ENCODE assay signal across 10 cellular contexts in genomic region chr17:10518271-10519037, GRCh38. TPM values are rescaled to one million over a fixed set of nuclear protein-coding genes. Genes with fewer than 3 reads are reported as not detected.
"Had no signal": no experiment of that assay in that cellular context is flagged by ENCODE, and none has a peak within 500 bp of the region (broad histone marks: within the 10 kb centered on the region; RNA-seq: fewer than 3 reads in every experiment).

Gene MYH1 (minus strand): TSS chr17:10518542. CDS start chr17:10516642, 1,900 bp downstream.

- FAIRE-seq: HepG2 had no signal

- H3K36me3 ChIP-seq: HAP-1 had no signal

- DNase-seq: H7, HFFc6 had no signal

- H3K36me3 Mint-ChIP-seq: IgD-negative memory B cell had no signal

- H3K27ac ChIP-seq: HL-60 had no signal

- H3K4me2 ChIP-seq: GM23338 had no signal

- H3K9me3 Mint-ChIP-seq: GM23338 had no signal

- H3K4me1 ChIP-seq: HAP-1 had no signal

- H3K4me3 ChIP-seq: GM23338, HAP-1 had no signal

- H3K9me3 ChIP-seq: HAP-1 had no signal

- H3K4me3 Mint-ChIP-seq: GM23338, HFFc6, IgD-negative memory B cell had no signal

- H2AFZ ChIP-seq: GM23338 had no signal

- H3K27ac Mint-ChIP-seq: GM23338, HFFc6, IgD-negative memory B cell had no signal

- ATAC-seq: GM23338, HCT116, HepG2 had no signal

RNA-seq across cellular contexts. Expression of gene MYH1, which starts in this region (rescaled TPM):
- total RNA-seq: GM23338, H4, H7, HepG2, HFFc6, HT1080 had no signal
- polyA plus RNA-seq: GM23338, IgD-negative memory B cell had no signal
